Comparison of ENCODE assay signal across 1 cellular context in genomic region chr7:139133335-139134139, GRCh38.
TF ChIP-seq lines count a peak whose summit lies in the region.

No MANE protein-coding gene starts in this region.

TF ChIP-seq in K562, 482 proteins besides CTCF, POLR2A, EP300 and RAD21 (continued from another document and continues in another):
- no peak for TF ChIP-seq ELK1 (CRISPR knock-in tag; IDR thresholded peaks at IDR 0.05)
- no peak for TF ChIP-seq HOMEZ (CRISPR knock-in tag; IDR thresholded peaks at IDR 0.05)
- TF ChIP-seq ATF2 (CRISPR knock-in tag; IDR thresholded peaks at IDR 0.05), result no peak
- peak; percentile 83; the same call in 1 of the 2 replicates for TF ChIP-seq PTBP1 (IDR thresholded peaks at IDR 0.05; ENCODE audit: low read depth, low read length)
- TF ChIP-seq CBX3 (IDR thresholded peaks at IDR 0.05; ENCODE audit: borderline replicate concordance in 1 of 2, low read length in 2 of 2), result peak in 1 of 2 experiments; percentile 99; a peak in 2 of 3 replicates
- peak; percentile 78; the same call in 1 of the 2 replicates for TF ChIP-seq KLF13 (tag; IDR thresholded peaks at IDR 0.05; ENCODE audit: borderline replicate concordance, low read depth)
- no peak for TF ChIP-seq ZNF780A (CRISPR knock-in tag; IDR thresholded peaks at IDR 0.05)
- TF ChIP-seq ZNF24 (IDR thresholded peaks at IDR 0.05), result peak; percentile 55; the same call in 1 of the 2 replicates
- TF ChIP-seq MITF (IDR thresholded peaks at IDR 0.05), result 0 out of 2 replicates have a peak, but pooled peaks have one; percentile 64
- peak; percentile 81 to 88 for TF ChIP-seq FOXK2 (conservative IDR thresholded peaks at IDR 0.05 in 1 of 2, IDR thresholded peaks at IDR 0.05 in 1 of 2; ENCODE audit: low read depth in 2 of 2)
- no peak for TF ChIP-seq CBFA2T2 (conservative IDR thresholded peaks at IDR 0.05)
- TF ChIP-seq TBP (optimal IDR thresholded peaks at IDR 0.05; ENCODE audit: low read depth, low read length), result peak; percentile 88
- peak; percentile 88 for TF ChIP-seq HMGN3 (IDR thresholded peaks at IDR 0.05; ENCODE audit: borderline replicate concordance, extremely low read depth, insufficient read length, low read depth, low read length)
- no peak for TF ChIP-seq ZNF57 (CRISPR knock-in tag; IDR thresholded peaks at IDR 0.05)
- no peak for TF ChIP-seq IRF2 (CRISPR knock-in tag; IDR thresholded peaks at IDR 0.05)
- TF ChIP-seq ZBTB49 (CRISPR knock-in tag; IDR thresholded peaks at IDR 0.05; ENCODE audit: borderline replicate concordance), result peak; percentile 90
- TF ChIP-seq NFATC3 (IDR thresholded peaks at IDR 0.05), result peak; percentile 85
- 0 out of 2 replicates have a peak, but pooled peaks have one; percentile 64 for TF ChIP-seq ZNF695 (CRISPR knock-in tag; IDR thresholded peaks at IDR 0.05)
- TF ChIP-seq ZNF197 (CRISPR knock-in tag; IDR thresholded peaks at IDR 0.05; ENCODE audit: low read depth), result no peak
- peak; percentile 94 for TF ChIP-seq ZFX (CRISPR knock-in tag; IDR thresholded peaks at IDR 0.05)
- no peak for TF ChIP-seq ZNF124 (CRISPR knock-in tag; IDR thresholded peaks at IDR 0.05)
- peak; percentile 34; the same call in 1 of the 2 replicates for TF ChIP-seq CEBPG (CRISPR knock-in tag; IDR thresholded peaks at IDR 0.05)
- no peak for TF ChIP-seq CEBPG (tag; conservative IDR thresholded peaks at IDR 0.05 in 1 of 2, IDR thresholded peaks at IDR 0.05 in 1 of 2)
- TF ChIP-seq MEF2A (IDR thresholded peaks at IDR 0.05; ENCODE audit: control insufficient read depth, low read depth, low read length), result peak; percentile 29; the same call in 1 of the 2 replicates
- TF ChIP-seq ARID3B (CRISPR knock-in tag; IDR thresholded peaks at IDR 0.05; ENCODE audit: borderline replicate concordance), result peak; percentile 60; the same call in 1 of the 2 replicates
- no peak for TF ChIP-seq ZNF445 (CRISPR knock-in tag; IDR thresholded peaks at IDR 0.05; ENCODE audit: low read depth)
- TF ChIP-seq ELK3 (CRISPR knock-in tag; IDR thresholded peaks at IDR 0.05), result no peak
- TF ChIP-seq ZNF134 (CRISPR knock-in tag; conservative IDR thresholded peaks at IDR 0.05), result 0 out of 2 replicates have a peak, but pooled peaks have one; percentile 16
- peak; percentile 91 for TF ChIP-seq ZBTB33 (CRISPR knock-in tag; IDR thresholded peaks at IDR 0.05)
- no peak for TF ChIP-seq MTA2 (IDR thresholded peaks at IDR 0.05; ENCODE audit: low read depth)
- TF ChIP-seq ETS1 (conservative IDR thresholded peaks at IDR 0.05; ENCODE audit: control insufficient read depth, low read depth, low read length), result peak; percentile 94
- TF ChIP-seq LCOR (CRISPR knock-in tag; IDR thresholded peaks at IDR 0.05), result peak; percentile 88
- no peak for TF ChIP-seq NR2F6 (CRISPR knock-in tag; IDR thresholded peaks at IDR 0.05)
- TF ChIP-seq BDP1 (IDR thresholded peaks at IDR 0.05; ENCODE audit: insufficient read depth, insufficient read length), result no peak
- peak; percentile 92 for TF ChIP-seq KDM5B (IDR thresholded peaks at IDR 0.05; ENCODE audit: insufficient replicate concordance, low read depth, low read length)
- TF ChIP-seq SP2 (IDR thresholded peaks at IDR 0.05; ENCODE audit: extremely low read depth, low read depth, low read length, poor library complexity, severe bottlenecking), result no peak
- TF ChIP-seq HSF4 (CRISPR knock-in tag; IDR thresholded peaks at IDR 0.05; ENCODE audit: borderline replicate concordance), result no peak; the same call in 1 of the 2 replicates
- no peak for TF ChIP-seq HMG20B (CRISPR knock-in tag; IDR thresholded peaks at IDR 0.05)
- TF ChIP-seq CCNT2 (IDR thresholded peaks at IDR 0.05; ENCODE audit: borderline replicate concordance, extremely low read depth, insufficient read length, low read depth, low read length), result no peak
- no peak for TF ChIP-seq MEIS2 (IDR thresholded peaks at IDR 0.05; ENCODE audit: partially characterized antibody)
- TF ChIP-seq SFPQ (IDR thresholded peaks at IDR 0.05; ENCODE audit: low read depth, low read length), result no peak
- no peak for TF ChIP-seq RBM34 (IDR thresholded peaks at IDR 0.05; ENCODE audit: borderline replicate concordance, insufficient read depth, low read length)
- TF ChIP-seq HNRNPLL (IDR thresholded peaks at IDR 0.05; ENCODE audit: low read depth, low read length, poor library complexity, severe bottlenecking), result peak; percentile 79
- TF ChIP-seq PHB (CRISPR knock-in tag; IDR thresholded peaks at IDR 0.05), result no peak
- peak; percentile 39 to 66; a peak in 3 of 4 replicates for TF ChIP-seq MLLT1 (IDR thresholded peaks at IDR 0.05)
- TF ChIP-seq ZNF561 (CRISPR knock-in tag; conservative IDR thresholded peaks at IDR 0.05), result no peak
- TF ChIP-seq CHCHD3 (CRISPR knock-in tag; IDR thresholded peaks at IDR 0.05), result no peak
